ENCODE assay signal across 11 cellular contexts in the genomic region with DNA sequence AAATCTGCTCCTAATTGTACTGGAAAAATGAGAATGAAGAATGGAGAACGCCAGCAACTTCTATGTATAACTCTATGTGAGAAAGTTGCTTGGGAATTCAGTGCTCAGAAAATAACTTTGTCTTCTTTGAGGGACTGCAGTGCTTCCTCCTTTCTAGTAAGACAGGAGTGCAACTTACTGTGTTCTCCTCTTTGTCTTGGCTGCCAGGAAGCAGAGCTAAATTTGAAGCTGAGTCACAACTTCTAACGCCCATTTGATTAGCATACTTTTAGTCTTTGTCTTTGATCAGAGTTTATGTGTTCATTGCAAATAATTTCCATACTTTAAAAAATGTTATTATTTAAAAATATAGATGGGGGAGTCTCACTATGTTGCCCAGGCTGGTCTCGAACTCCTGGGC.
DNase-seq lines count a peak whose midpoint lies in the region; ATAC-seq lines count a peak whose summit lies in the region.
"Had no signal": no experiment of that assay in that cellular context is flagged by ENCODE, and none has a peak within 500 bp of the region (broad histone marks: within the 10 kb centered on the region; RNA-seq: fewer than 3 reads in every experiment).

No MANE protein-coding gene starts in this region.

- H3K36me3 Mint-ChIP-seq in stimulated activated naive CD8-positive, alpha-beta T cell treated with anti-CD3 and anti-CD28 coated beads, Interleukin-15, Interleukin-2, amounts not matched to agents 100 ng/mL and 50 ng/mL, for 24 hours (ENCODE audit: low read depth): peaks cover 66% of the 10 kb centered on the region

- no peak for ATAC-seq in stimulated activated naive CD8-positive, alpha-beta T cell treated with anti-CD3 and anti-CD28 coated beads, Interleukin-15, amount 100 ng/mL, for 72 hours
- ATAC-seq in HG02840 (IDR thresholded peaks at IDR 0.05; ENCODE audit: low FRiP score, unreplicated experiment): no peak

- peak overlapping the region; percentile 93 for H3K27ac Mint-ChIP-seq in stimulated activated naive CD8-positive, alpha-beta T cell treated with anti-CD3 and anti-CD28 coated beads, Interleukin-15, Interleukin-2, amounts not matched to agents 100 ng/mL and 50 ng/mL, for 24 hours
- H3K27ac Mint-ChIP-seq in stimulated activated naive CD8-positive, alpha-beta T cell treated with anti-CD3 and anti-CD28 coated beads, Interleukin-15, amount 100 ng/mL, for 72 hours: peak overlapping the region in 1 of 2 donors; percentile 83

- H3K4me1 Mint-ChIP-seq in stimulated activated naive CD8-positive, alpha-beta T cell treated with anti-CD3 and anti-CD28 coated beads, Interleukin-15, Interleukin-2, amounts not matched to agents 100 ng/mL and 50 ng/mL, for 24 hours (ENCODE audit: low read depth): peaks cover 87% of the 10 kb centered on the region
- H3K4me1 Mint-ChIP-seq in stimulated activated naive CD8-positive, alpha-beta T cell treated with anti-CD3 and anti-CD28 coated beads, Interleukin-15, amount 100 ng/mL, for 72 hours: peaks cover 87% of the 10 kb centered on the region

- H3K27ac ChIP-seq in epithelial cell of prostate: peak overlapping the region; percentile 53
- H3K27ac ChIP-seq: SK-N-MC, vagina had no signal

- no peaks in the 10 kb centered on the region for H3K27me3 Mint-ChIP-seq in stimulated activated naive CD8-positive, alpha-beta T cell treated with anti-CD3 and anti-CD28 coated beads, Interleukin-15, Interleukin-2, amounts not matched to agents 100 ng/mL and 50 ng/mL, for 24 hours
- no peaks in the 10 kb centered on the region for H3K27me3 Mint-ChIP-seq in stimulated activated naive CD8-positive, alpha-beta T cell treated with anti-CD3 and anti-CD28 coated beads, Interleukin-15, amount 100 ng/mL, for 72 hours

- no peaks in the 10 kb centered on the region for H3K9me3 Mint-ChIP-seq in stimulated activated naive CD8-positive, alpha-beta T cell treated with anti-CD3 and anti-CD28 coated beads, Interleukin-15, Interleukin-2, amounts not matched to agents 100 ng/mL and 50 ng/mL, for 24 hours
- peaks cover 0 to 5% of the 10 kb centered on the region in 2 donors for H3K9me3 Mint-ChIP-seq in stimulated activated naive CD8-positive, alpha-beta T cell treated with anti-CD3 and anti-CD28 coated beads, Interleukin-15, amount 100 ng/mL, for 72 hours

- no peak overlapping the region for H3K4me3 Mint-ChIP-seq in stimulated activated naive CD8-positive, alpha-beta T cell treated with anti-CD3 and anti-CD28 coated beads, Interleukin-15, Interleukin-2, amounts not matched to agents 100 ng/mL and 50 ng/mL, for 24 hours
- H3K4me3 Mint-ChIP-seq in stimulated activated naive CD8-positive, alpha-beta T cell treated with anti-CD3 and anti-CD28 coated beads, Interleukin-15, amount 100 ng/mL, for 72 hours: peak overlapping the region in 1 of 2 donors; percentile 25

- DNase-seq in stimulated activated naive CD8-positive, alpha-beta T cell treated with anti-CD3 and anti-CD28 coated beads, Interleukin-15, amount 100 ng/mL, for 72 hours: no peak
- DNase-seq in SIG-M5 treated with dmso at 0.1 percent for 504 hours (lab: John Stamatoyannopoulos, UW; ENCODE audit: unreplicated experiment): peak; percentile 73
- no peak for DNase-seq in epithelial cell of prostate (ENCODE audit: low read depth, low spot score)
- no peak for DNase-seq in cerebellar cortex (ENCODE audit: low spot score)
- no peak for DNase-seq in epidermal melanocyte (ENCODE audit: insufficient read length, low spot score)
- DNase-seq in OCI-M2 (lab: John Stamatoyannopoulos, UW; ENCODE audit: unreplicated experiment): no peak
- DNase-seq: left cardiac atrium had no signal
